In the genomic region with DNA sequence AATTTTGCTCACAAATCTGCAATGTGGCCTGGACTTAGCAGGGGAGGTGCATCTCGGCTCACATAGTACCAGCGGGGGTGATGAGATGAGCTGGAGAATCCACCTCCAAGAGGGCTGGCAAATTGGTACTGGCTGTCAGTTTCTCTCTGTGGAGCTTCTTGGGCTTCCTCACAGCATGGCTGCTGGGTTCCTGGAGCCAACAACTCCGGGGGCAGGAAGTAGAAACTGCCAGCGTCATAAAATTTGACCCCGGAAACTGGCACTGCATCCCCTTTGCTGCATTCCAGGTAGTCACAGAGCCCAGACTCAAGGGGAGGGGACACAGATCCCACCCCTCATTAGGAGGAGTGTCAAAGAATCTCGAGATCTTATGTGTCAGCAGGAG, we compare ENCODE assay signal across 15 cellular contexts. TPM values are rescaled to one million over a fixed set of nuclear protein-coding genes. Genes with fewer than 3 reads are reported as not detected.
A peak's percentile ranks its signal among the peaks of the same experiment; 100 is the strongest.
DNase-seq lines count a peak whose midpoint lies in the region; ATAC-seq, FAIRE-seq and TF ChIP-seq lines count a peak whose summit lies in the region.
"Had no signal": no experiment of that assay in that cellular context is flagged by ENCODE, and none has a peak within 500 bp of the region (broad histone marks: within the 10 kb centered on the region; RNA-seq: fewer than 3 reads in every experiment).

No MANE protein-coding gene starts in this region.

- CTCF ChIA-PET in activated CD4-positive, alpha-beta T cell treated with anti-CD3 and anti-CD28 coated beads, Interleukin-2, amount 10 ng/mL, durations not matched to agents 7 days and 5 days (lab: Charles Lee), result interaction anchor here (1.0 to 4.2 kb wide), 10 partner anchors 10 to 84 kb away, joined by 3 to 23 read pairs (median 6); no protein-coding TSS in a partner anchor
- CTCF ChIA-PET in activated B cell treated with CpG ODN at 0.5 μM for 24 hours (lab: Charles Lee), result interaction anchor here (0.9 to 9.2 kb wide), 5 partner anchors 10 to 62 kb away, joined by 4 to 80 read pairs (median 5); a partner anchor contains a TSS

- ATAC-seq in activated B cell treated with CpG ODN at 0.5 μM for 24 hours (ENCODE audit: low read depth), result no peak
- no peak for ATAC-seq in HG02885 (IDR thresholded peaks at IDR 0.05; ENCODE audit: poor library complexity, unreplicated experiment)
- ATAC-seq: left lobe of liver had no signal

- intact Hi-C loops in activated B cell treated with CpG ODN at 0.5 μM for 24 hours (cut with micrococcal nuclease), result no loop called here
- intact Hi-C loops in esophagus squamous epithelium (cut with DNase I), result no loop called here

- H3K27ac Mint-ChIP-seq in activated CD4-positive, alpha-beta T cell treated with anti-CD3 and anti-CD28 coated beads, Interleukin-2, amount 10 ng/mL, durations not matched to agents 7 days and 5 days, result peak overlapping the region; percentile 99
- H3K27ac Mint-ChIP-seq in activated B cell treated with CpG ODN at 0.5 μM for 24 hours, result peak overlapping the region; percentile 92

- H3K27me3 Mint-ChIP-seq in activated CD4-positive, alpha-beta T cell treated with anti-CD3 and anti-CD28 coated beads, Interleukin-2, amount 10 ng/mL, durations not matched to agents 7 days and 5 days, result no peaks in the 10 kb centered on the region
- H3K27me3 Mint-ChIP-seq in activated B cell treated with CpG ODN at 0.5 μM for 24 hours, result no peaks in the 10 kb centered on the region

- no peaks in the 10 kb centered on the region for H3K9me3 ChIP-seq in esophagus squamous epithelium
- H3K9me3 ChIP-seq: uterus had no signal

- no peak overlapping the region for H3K4me3 ChIP-seq in esophagus squamous epithelium
- H3K4me3 ChIP-seq: uterus had no signal

- H3K36me3 ChIP-seq in esophagus squamous epithelium, result no peaks in the 10 kb centered on the region
- H3K36me3 ChIP-seq: uterus had no signal

- peaks cover 25% of the 10 kb centered on the region for H3K36me3 Mint-ChIP-seq in activated CD4-positive, alpha-beta T cell treated with anti-CD3 and anti-CD28 coated beads, Interleukin-2, amount 10 ng/mL, durations not matched to agents 7 days and 5 days (ENCODE audit: low read depth)
- H3K36me3 Mint-ChIP-seq in activated B cell treated with CpG ODN at 0.5 μM for 24 hours (ENCODE audit: low read depth), result no peaks in the 10 kb centered on the region

- H3K4me1 ChIP-seq in esophagus squamous epithelium, result peaks cover 5 to 76% (median 29%) of the 10 kb centered on the region in 3 donors
- H3K4me1 ChIP-seq: uterus had no signal

- TF ChIP-seq CTCF in activated B cell treated with CpG ODN at 0.5 μM for 24 hours (IDR thresholded peaks at IDR 0.05) (no peak), esophagus squamous epithelium (IDR thresholded peaks at IDR 0.05) (no peak)

- FAIRE-seq in urothelium cell line (lab: Jason Lieb, UNC), result no peak
- FAIRE-seq: bronchial epithelial cell had no signal

- no peak overlapping the region for H3K4me3 Mint-ChIP-seq in activated CD4-positive, alpha-beta T cell treated with anti-CD3 and anti-CD28 coated beads, Interleukin-2, amount 10 ng/mL, durations not matched to agents 7 days and 5 days
- peak overlapping the region; percentile 41 for H3K4me3 Mint-ChIP-seq in activated B cell treated with CpG ODN at 0.5 μM for 24 hours

- H3K4me1 Mint-ChIP-seq in activated CD4-positive, alpha-beta T cell treated with anti-CD3 and anti-CD28 coated beads, Interleukin-2, amount 10 ng/mL, durations not matched to agents 7 days and 5 days, result peaks cover 88% of the 10 kb centered on the region
- peaks cover 95% of the 10 kb centered on the region for H3K4me1 Mint-ChIP-seq in activated B cell treated with CpG ODN at 0.5 μM for 24 hours

- POLR2A ChIA-PET in activated CD4-positive, alpha-beta T cell treated with anti-CD3 and anti-CD28 coated beads, Interleukin-2, amount 10 ng/mL, durations not matched to agents 7 days and 5 days (lab: Charles Lee), result interaction anchor here (1.2 kb wide), 1 partner anchor 10 kb away, joined by 7 read pairs; no protein-coding TSS in a partner anchor
- POLR2A ChIA-PET in activated B cell treated with CpG ODN at 0.5 μM for 24 hours (lab: Charles Lee), result interaction anchor here (0.6 to 7.3 kb wide), 13 partner anchors 9 to 242 kb away, joined by 3 to 187 read pairs (median 13); a partner anchor contains a TSS

- peaks cover 12% of the 10 kb centered on the region for H3K9me3 Mint-ChIP-seq in activated CD4-positive, alpha-beta T cell treated with anti-CD3 and anti-CD28 coated beads, Interleukin-2, amount 10 ng/mL, durations not matched to agents 7 days and 5 days
- peaks cover 2% of the 10 kb centered on the region for H3K9me3 Mint-ChIP-seq in activated B cell treated with CpG ODN at 0.5 μM for 24 hours

- H3K27ac ChIP-seq in esophagus squamous epithelium, result peak overlapping the region in 3 of 4 donors; percentile 41 to 84 (median 77)

- H3K27me3 ChIP-seq in esophagus squamous epithelium, result peaks cover 0 to 33% (median 0%) of the 10 kb centered on the region in 4 donors
- H3K27me3 ChIP-seq: uterus had no signal

- WGBS in esophagus squamous epithelium, 2 donors, result 77 to 87% methylated on average over 3 to 5 of the region's 6 CpGs

- TF ChIP-seq POLR2A in esophagus squamous epithelium (IDR thresholded peaks at IDR 0.05), result no peak

- no peak for DNase-seq in activated CD4-positive, alpha-beta T cell treated with anti-CD3 and anti-CD28 coated beads, Interleukin-2, amount 10 ng/mL, durations not matched to agents 7 days and 5 days
- DNase-seq in activated CD4-positive, alpha-beta T cell treated with anti-CD3 and anti-CD28 coated beads for 4 hours, result no peak
- DNase-seq in activated B cell treated with CpG ODN at 0.5 μM for 24 hours, result no peak
- no peak for DNase-seq in esophagus squamous epithelium (lab: John Stamatoyannopoulos, UW)
- DNase-seq in stimulated activated CD8-positive, alpha-beta memory T cell treated with anti-CD3 and anti-CD28 coated beads, Interleukin-4, amount 100 ng/mL, for 48 hours, result peak; percentile 26
- DNase-seq in urothelium cell line (ENCODE audit: low spot score), result no peak
- DNase-seq in HCEC 1CT, result no peak
- DNase-seq: DMS 273 treated with DMSO at 0.1 percent for 48 hours, NCI-H2107, SHP77 treated with DMSO at 0.1 percent for 48 hours, uterus had no signal

RNA-seq across cellular contexts. Expression of a gene that starts 17.0 kb away (rescaled TPM):
- 100 to 1,000 TPM; 167 to 190 TPM for total RNA-seq in activated CD4-positive, alpha-beta T cell treated with anti-CD3 and anti-CD28 coated beads, Interleukin-2, amount 10 ng/mL, durations not matched to agents 7 days and 5 days
- total RNA-seq in activated B cell treated with CpG ODN at 0.5 μM for 24 hours (89.0 and 98.6 TPM in 2 replicates), esophagus squamous epithelium (10 to 100 TPM in 2 of 4 donors, 1 to 10 TPM in 2; 2.1 to 17.5 (median 10.3) TPM)
- total RNA-seq: A673 had no signal
